8 cellular contexts compared by ENCODE assay signal in the genomic region with DNA sequence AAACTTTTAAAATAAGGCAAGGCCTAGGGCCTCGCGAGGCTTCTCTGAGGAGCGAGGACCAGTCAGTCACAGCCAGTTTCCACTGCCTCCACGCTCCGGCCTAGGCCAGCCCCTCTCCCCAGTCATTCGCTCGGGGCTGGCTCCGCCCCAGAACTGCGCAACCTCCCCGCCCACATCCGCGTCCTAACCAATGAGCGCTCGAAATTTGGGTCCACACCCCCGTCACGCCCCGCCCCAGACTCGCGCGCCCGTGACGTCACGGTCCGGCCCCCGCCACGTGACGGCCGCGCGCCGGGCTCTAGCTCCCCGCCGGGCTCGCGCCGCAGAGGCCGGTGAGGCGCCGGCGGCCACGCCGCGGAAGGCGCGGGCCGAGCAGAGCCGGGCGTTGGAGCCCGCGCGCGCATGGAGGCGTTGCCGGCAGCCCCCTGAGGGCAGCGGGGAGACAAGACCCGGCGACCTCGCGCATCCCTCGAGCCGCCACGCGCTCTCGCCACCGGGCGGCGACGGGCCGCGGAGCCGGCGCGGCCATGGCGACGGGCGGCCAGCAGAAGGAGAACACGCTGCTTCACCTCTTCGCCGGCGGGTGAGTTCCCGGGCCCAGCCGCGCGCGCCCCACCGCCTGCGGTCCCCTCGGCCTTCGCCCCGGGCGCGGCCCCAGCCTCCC. TPM values are rescaled to one million over a fixed set of nuclear protein-coding genes. Genes with fewer than 3 reads are reported as not detected.
DNase-seq lines count a peak whose midpoint lies in the region; ATAC-seq and TF ChIP-seq lines count a peak whose summit lies in the region.

A gene with protein sequence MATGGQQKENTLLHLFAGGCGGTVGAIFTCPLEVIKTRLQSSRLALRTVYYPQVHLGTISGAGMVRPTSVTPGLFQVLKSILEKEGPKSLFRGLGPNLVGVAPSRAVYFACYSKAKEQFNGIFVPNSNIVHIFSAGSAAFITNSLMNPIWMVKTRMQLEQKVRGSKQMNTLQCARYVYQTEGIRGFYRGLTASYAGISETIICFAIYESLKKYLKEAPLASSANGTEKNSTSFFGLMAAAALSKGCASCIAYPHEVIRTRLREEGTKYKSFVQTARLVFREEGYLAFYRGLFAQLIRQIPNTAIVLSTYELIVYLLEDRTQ (plus strand): TSS at position 301 of the 664 bp plus-strand sequence. CDS start 227 bp downstream, at position 528.

- H3K36me3 ChIP-seq in CD4-positive, CD25-positive, alpha-beta regulatory T cell (ENCODE audit: control insufficient read depth, insufficient read depth, low read length), result no peaks in the 10 kb centered on the region
- no peaks in the 10 kb centered on the region for H3K36me3 ChIP-seq in duodenal mucosa (ENCODE audit: control insufficient read depth in 1 of 2, insufficient read depth in 2 of 2, low read length in 2 of 2)

- peak in 1 of 2 donors; percentile 62 for TF ChIP-seq POLR2A in lower leg skin (IDR thresholded peaks at IDR 0.05)

- CTCF ChIA-PET in activated CD4-positive, alpha-beta memory T cell treated with anti-CD3 and anti-CD28 coated beads for 36 hours (lab: Charles Lee), result interaction anchor here (0.6 to 1.1 kb wide), 2 partner anchors 32 to 713 kb away, joined by 3 read pairs; no protein-coding TSS in a partner anchor

- peak within 1 kb of the TSS; percentile 14 to 92 (median 89) for H3K27ac Mint-ChIP-seq in CD4-positive, CD25-positive, alpha-beta regulatory T cell
- peak within 1 kb of the TSS; percentile 77 for H3K27ac Mint-ChIP-seq in activated CD4-positive, alpha-beta memory T cell treated with anti-CD3 and anti-CD28 coated beads for 36 hours

- peak; percentile 93 to 95 (median 94) for DNase-seq in CD4-positive, CD25-positive, alpha-beta regulatory T cell
- DNase-seq in NCI-H774 (lab: John Stamatoyannopoulos, UW) (peak; percentile 86), lower leg skin (ENCODE audit: low spot score in 2 of 2) (peak; percentile 94 to 99)
- DNase-seq in activated CD4-positive, alpha-beta memory T cell treated with anti-CD3 and anti-CD28 coated beads for 36 hours, result peak; percentile 99
- peak; percentile 95 to 98 for DNase-seq in stimulated activated CD4-positive, alpha-beta T cell treated with anti-CD3 and anti-CD28 coated beads, Interleukin-4, amount 100 ng/mL, for 4 hours

- peaks cover 16 to 33% (median 28%) of the 10 kb centered on the region in 4 donors for H3K4me1 Mint-ChIP-seq in CD4-positive, CD25-positive, alpha-beta regulatory T cell
- H3K4me1 Mint-ChIP-seq in activated CD4-positive, alpha-beta memory T cell treated with anti-CD3 and anti-CD28 coated beads for 36 hours (ENCODE audit: low read depth), result peaks cover 33% of the 10 kb centered on the region

- intact Hi-C loops in activated CD4-positive, alpha-beta memory T cell treated with anti-CD3 and anti-CD28 coated beads for 36 hours (cut with micrococcal nuclease), result loop anchor here (1.0 to 5.0 kb wide), 3 partner anchors 50 to 222 kb away; no protein-coding TSS in a partner anchor
- intact Hi-C loops in lower leg skin (cut with DNase I; ENCODE audit: low total_unique reads), result no loop called here

- TF ChIP-seq CTCF in lower leg skin (IDR thresholded peaks at IDR 0.05), result no peak

- POLR2A ChIA-PET in activated CD4-positive, alpha-beta memory T cell treated with anti-CD3 and anti-CD28 coated beads for 36 hours (lab: Charles Lee), result no interaction called here

- peaks cover 4% of the 10 kb centered on the region for H3K36me3 Mint-ChIP-seq in CD4-positive, CD25-positive, alpha-beta regulatory T cell
- H3K36me3 Mint-ChIP-seq in activated CD4-positive, alpha-beta memory T cell treated with anti-CD3 and anti-CD28 coated beads for 36 hours, result peaks cover 7% of the 10 kb centered on the region

- H3K27me3 Mint-ChIP-seq in CD4-positive, CD25-positive, alpha-beta regulatory T cell, result peaks cover 5% of the 10 kb centered on the region
- no peaks in the 10 kb centered on the region for H3K27me3 Mint-ChIP-seq in activated CD4-positive, alpha-beta memory T cell treated with anti-CD3 and anti-CD28 coated beads for 36 hours

- H3K4me1 ChIP-seq in CD4-positive, CD25-positive, alpha-beta regulatory T cell (ENCODE audit: control insufficient read depth, insufficient read depth, low read length, poor library complexity, severe bottlenecking), result peaks cover 14% of the 10 kb centered on the region
- H3K4me1 ChIP-seq in duodenal mucosa (ENCODE audit: control insufficient read depth in 1 of 2, insufficient read depth in 2 of 2, low read length in 2 of 2), result peaks cover 18% of the 10 kb centered on the region in 2 donors

- ATAC-seq in CD4-positive, CD25-positive, alpha-beta regulatory T cell (ENCODE audit: low read depth in 2 of 2), result peak; percentile 99
- peak; percentile 91 for ATAC-seq in GM19438 (IDR thresholded peaks at IDR 0.05; ENCODE audit: low read depth, unreplicated experiment)
- peak; percentile 91 for ATAC-seq in HG03571 (IDR thresholded peaks at IDR 0.05; ENCODE audit: unreplicated experiment)

- H3K4me3 Mint-ChIP-seq in CD4-positive, CD25-positive, alpha-beta regulatory T cell, result peak within 1 kb of the TSS; percentile 89 to 94 (median 92)
- H3K4me3 Mint-ChIP-seq in activated CD4-positive, alpha-beta memory T cell treated with anti-CD3 and anti-CD28 coated beads for 36 hours, result peak within 1 kb of the TSS; percentile 91

- H3K27ac ChIP-seq in CD4-positive, CD25-positive, alpha-beta regulatory T cell (ENCODE audit: insufficient read depth, low read length, poor library complexity, severe bottlenecking), result peak within 1 kb of the TSS; percentile 66
- H3K27ac ChIP-seq in duodenal mucosa (ENCODE audit: low read depth, low read length), result peak within 1 kb of the TSS; percentile 80

- H3K4me3 ChIP-seq in CD4-positive, CD25-positive, alpha-beta regulatory T cell (ENCODE audit: low read depth, low read length), result peak within 1 kb of the TSS; percentile 68
- H3K4me3 ChIP-seq in duodenal mucosa (ENCODE audit: low read depth in 1 of 2, low read length in 2 of 2), result peak within 1 kb of the TSS; percentile 61 to 88
- H3K4me3 ChIP-seq in lower leg skin (ENCODE audit: low read depth, poor library complexity, severe bottlenecking), result peak within 1 kb of the TSS; percentile 42

- 2 to 10% methylated on average over 15 to 40 of the region's 92 CpGs for WGBS in lower leg skin, 2 donors

- no peaks in the 10 kb centered on the region for H3K9me3 ChIP-seq in CD4-positive, CD25-positive, alpha-beta regulatory T cell (ENCODE audit: control insufficient read depth in 2 of 2, low read length in 2 of 2)
- no peaks in the 10 kb centered on the region for H3K9me3 ChIP-seq in duodenal mucosa (ENCODE audit: control insufficient read depth in 1 of 2, low read length in 2 of 2)

- H3K9ac ChIP-seq in duodenal mucosa (ENCODE audit: low read depth in 1 of 2, low read length in 2 of 2), result peak within 1 kb of the TSS; percentile 44 to 70

- H3K9me3 Mint-ChIP-seq in CD4-positive, CD25-positive, alpha-beta regulatory T cell, result peaks cover 0 to 1% (median 0%) of the 10 kb centered on the region in 7 donors
- no peaks in the 10 kb centered on the region for H3K9me3 Mint-ChIP-seq in activated CD4-positive, alpha-beta memory T cell treated with anti-CD3 and anti-CD28 coated beads for 36 hours

- no peaks in the 10 kb centered on the region for H3K27me3 ChIP-seq in CD4-positive, CD25-positive, alpha-beta regulatory T cell (ENCODE audit: control insufficient read depth, insufficient read depth, low read length)
- H3K27me3 ChIP-seq in duodenal mucosa (ENCODE audit: control insufficient read depth in 1 of 2, insufficient read depth in 2 of 2, low read length in 2 of 2), result no peaks in the 10 kb centered on the region

RNA-seq across cellular contexts. Expression of the gene that starts here (rescaled TPM):
- total RNA-seq in CD4-positive, CD25-positive, alpha-beta regulatory T cell, result 4.5 TPM
- 1 to 10 TPM; 2.7 to 4.5 (median 3.5) TPM for polyA plus RNA-seq in CD4-positive, CD25-positive, alpha-beta regulatory T cell
- total RNA-seq in activated CD4-positive, alpha-beta memory T cell treated with anti-CD3 and anti-CD28 coated beads for 36 hours, result 1 to 10 TPM; 5.4 to 6.1 TPM
- 1 to 10 TPM; 2.2 to 6.9 (median 4.8) TPM for total RNA-seq in lower leg skin

Comparison
In these comparisons a context has a peak if more than half of its experiments do, and no peak if none do; other contexts are left out.
1. Peak in every context shown above with its lines: DNase-seq, ATAC-seq, H3K4me3 ChIP-seq and H3K27ac ChIP-seq.